Comparison of ENCODE assay signal across 9 cellular contexts in the genomic region with DNA sequence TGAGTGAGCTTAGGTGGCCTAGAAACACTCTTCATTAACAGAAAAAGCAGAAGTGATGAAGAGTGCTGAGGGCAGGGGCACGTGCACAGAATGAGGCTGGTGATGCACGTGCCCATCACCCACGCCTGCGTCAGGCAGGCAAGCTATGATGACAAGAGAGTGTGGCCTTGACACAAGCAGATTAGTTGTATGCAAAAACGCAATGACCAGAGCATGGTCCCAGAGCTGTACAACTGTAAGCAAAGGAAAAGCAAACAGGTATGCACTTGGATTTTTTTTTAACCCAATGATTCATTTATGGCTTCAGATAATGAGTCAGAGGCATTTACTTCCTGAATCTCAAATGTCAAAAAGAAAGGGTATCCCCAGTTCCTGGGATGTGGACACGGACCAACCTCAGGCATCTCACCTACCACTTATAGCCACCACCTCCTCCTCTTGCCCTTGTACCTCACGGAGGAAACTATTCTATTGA. TPM values are rescaled to one million over a fixed set of nuclear protein-coding genes. Genes with fewer than 3 reads are reported as not detected.
DNase-seq lines count a peak whose midpoint lies in the region; ATAC-seq and TF ChIP-seq lines count a peak whose summit lies in the region.
"Had no signal": no experiment of that assay in that cellular context is flagged by ENCODE, and none has a peak within 500 bp of the region (broad histone marks: within the 10 kb centered on the region; RNA-seq: fewer than 3 reads in every experiment).

No MANE protein-coding gene starts in this region.

- H3K4me1 ChIP-seq in sigmoid colon = peaks cover 0 to 12% (median 6%) of the 10 kb centered on the region in 4 donors

- TF ChIP-seq CTCF in sigmoid colon (IDR thresholded peaks at IDR 0.05) = no peak

- TF ChIP-seq POLR2A in sigmoid colon (IDR thresholded peaks at IDR 0.05) = no peak

- peaks cover 0 to 4% (median 0%) of the 10 kb centered on the region in 3 donors for H3K27me3 ChIP-seq in sigmoid colon

- DNase-seq in HCEC 1CT = peak; percentile 52
- peak; percentile 84 for DNase-seq in LoVo (ENCODE audit: low spot score)
- peak; percentile 87 for DNase-seq in kidney tubule cell (ENCODE audit: low spot score)
- no peak for DNase-seq in sigmoid colon
- DNase-seq in occipital lobe (lab: John Stamatoyannopoulos, UW) = no peak
- DNase-seq in hepatic stellate cell (ENCODE audit: low spot score) = no peak
- DNase-seq in stimulated activated CD4-positive, alpha-beta T cell treated with anti-CD3 and anti-CD28 coated beads, Interleukin-4, amount 100 ng/mL, for 24 hours = no peak

- H3K9me3 ChIP-seq in sigmoid colon = no peaks in the 10 kb centered on the region

- no peaks in the 10 kb centered on the region for H3K36me3 ChIP-seq in sigmoid colon

- 36 to 62% methylated on average over 7 of the region's 7 CpGs for WGBS in sigmoid colon, 2 donors

- intact Hi-C loops in sigmoid colon (cut with DNase I) = no loop called here

- H3K27ac ChIP-seq in sigmoid colon = no peak overlapping the region

- no peak for TF ChIP-seq EP300 in sigmoid colon (IDR thresholded peaks at IDR 0.05)

- ATAC-seq in GM18517 (IDR thresholded peaks at IDR 0.05; ENCODE audit: unreplicated experiment) = peak; percentile 87

- H3K4me3 ChIP-seq in sigmoid colon = no peak overlapping the region

RNA-seq across cellular contexts. Expression of a gene that starts 9.1 kb away (rescaled TPM):
- total RNA-seq in sigmoid colon (under 1 TPM in 2 of 4 donors, not detected in 2; 0.41 to 0.83 TPM), occipital lobe (0.16 TPM)
- 10 to 100 TPM; 12.6 to 15.3 (median 14.9) TPM for polyA plus RNA-seq in sigmoid colon
- polyA plus RNA-seq: neural cell had no signal

RNA-seq across cellular contexts. Expression of a gene that starts 27.4 kb away (rescaled TPM):
- total RNA-seq in sigmoid colon (not detected), occipital lobe (not detected)
- polyA plus RNA-seq in sigmoid colon = not detected
- polyA plus RNA-seq: neural cell had no signal

Comparison
In these comparisons a context has a peak if more than half of its experiments do, and no peak if none do; other contexts are left out.
1. DNase-seq: peak in HCEC 1CT (single experiment), LoVo (single experiment) and kidney tubule cell (single experiment); none in sigmoid colon (single experiment), occipital lobe (single experiment), hepatic stellate cell (single experiment) and stimulated activated CD4-positive, alpha-beta T cell treated with anti-CD3 and anti-CD28 coated beads, Interleukin-4, amount 100 ng/mL, for 24 hours (single experiment).